31 cellular contexts compared by ENCODE assay signal in genomic region chr12:127538325-127538724, GRCh38.
"Had no signal": no experiment of that assay in that cellular context is flagged by ENCODE, and none has a peak within 500 bp of the region (broad histone marks: within the 10 kb centered on the region; RNA-seq: fewer than 3 reads in every experiment).

No MANE protein-coding gene starts in this region.

- H2AFZ ChIP-seq: PC-9 had no signal

- H3K4me2 ChIP-seq: KMS-11, PC-9 had no signal

- H3K4me3 Mint-ChIP-seq: activated CD4-positive, alpha-beta T cell treated with anti-CD3 and anti-CD28 coated beads, Interleukin-2, amount 10 ng/mL, durations not matched to agents 24 days and 14 days; activated CD8-positive, alpha-beta T cell treated with anti-CD3 and anti-CD28 coated beads, Interleukin-2, amount 10 ng/mL, durations not matched to agents 7 days and 5 days; activated naive CD4-positive, alpha-beta T cell treated with anti-CD3 and anti-CD28 coated beads, Interleukin-2, amount 50 U/mL, for 24 hours; activated naive CD8-positive, alpha-beta T cell treated with anti-CD3 and anti-CD28 coated beads, Interleukin-2, amount 10 ng/mL, durations not matched to agents 7 days and 5 days; activated T-cell treated with anti-CD3 and anti-CD28 coated beads, Interleukin-2, amount 50 U/mL, for 24 hours had no signal

- H3K27me3 ChIP-seq: body of pancreas, breast epithelium had no signal

- H3K27me3 Mint-ChIP-seq: activated naive CD4-positive, alpha-beta T cell treated with anti-CD3 and anti-CD28 coated beads, Interleukin-2, amount 50 U/mL, for 24 hours; activated naive CD8-positive, alpha-beta T cell treated with anti-CD3 and anti-CD28 coated beads, Interleukin-2, amount 10 ng/mL, durations not matched to agents 7 days and 5 days; activated T-cell treated with anti-CD3 and anti-CD28 coated beads, Interleukin-2, amount 50 U/mL, for 24 hours had no signal

- DNase-seq: activated CD4-positive, alpha-beta T cell treated with anti-CD3 and anti-CD28 coated beads, Interleukin-2, amount 10 ng/mL, durations not matched to agents 24 days and 14 days; activated CD4-positive, alpha-beta T cell treated with anti-CD3 and anti-CD28 coated beads, Interleukin-2, amount 50 U/mL, for 4 hours; activated CD4-positive, CD25-positive, alpha-beta regulatory T cell; activated CD8-positive, alpha-beta T cell treated with anti-CD3 and anti-CD28 coated beads, Interleukin-2, amount 10 ng/mL, durations not matched to agents 7 days and 5 days; activated gamma-delta T cell; activated naive CD4-positive, alpha-beta T cell treated with Interleukin-2 at 50 U/mL for 16 hours; activated naive CD8-positive, alpha-beta T cell treated with anti-CD3 and anti-CD28 coated beads, Interleukin-2, amount 10 ng/mL, durations not matched to agents 7 days and 5 days; activated T-cell treated with anti-CD3 and anti-CD28 coated beads, Interleukin-2, amount 50 U/mL, for 24 hours; body of pancreas; MM.1S; MV-4-11; NCI-H1092; NCI-H187 treated with DMSO at 0.1 percent for 48 hours; NCI-H2081; NCI-H226; NCI-H524 treated with DMSO at 0.1 percent for 48 hours; NCI-H748 treated with DMSO at 0.1 percent for 48 hours; NK-92 treated with Interleukin-12 subunit alpha and Interleukin-12 subunit beta, amount 100 ng/mL, for 24 hours; PC-9; SIG-M5; SW 1271; T-helper 1 cell; T-helper 2 cell; T-helper 9 cell had no signal

- H3K4me1 ChIP-seq: body of pancreas, breast epithelium had no signal

- H3K9me3 Mint-ChIP-seq: activated naive CD8-positive, alpha-beta T cell treated with anti-CD3 and anti-CD28 coated beads, Interleukin-2, amount 10 ng/mL, durations not matched to agents 7 days and 5 days had no signal

- H3K36me3 ChIP-seq: breast epithelium had no signal

- H3K9me3 ChIP-seq: body of pancreas, breast epithelium had no signal

- ATAC-seq: activated CD8-positive, alpha-beta T cell treated with anti-CD3 and anti-CD28 coated beads, Interleukin-2, amount 10 ng/mL, durations not matched to agents 7 days and 5 days; body of pancreas; Right ventricle myocardium inferior had no signal

- H3K4me1 Mint-ChIP-seq: activated CD4-positive, alpha-beta T cell treated with anti-CD3 and anti-CD28 coated beads, Interleukin-2, amount 10 ng/mL, durations not matched to agents 24 days and 14 days; activated naive CD4-positive, alpha-beta T cell treated with anti-CD3 and anti-CD28 coated beads, Interleukin-2, amount 50 U/mL, for 24 hours; activated naive CD8-positive, alpha-beta T cell treated with anti-CD3 and anti-CD28 coated beads, Interleukin-2, amount 10 ng/mL, durations not matched to agents 7 days and 5 days had no signal

- H3K36me3 Mint-ChIP-seq: activated naive CD4-positive, alpha-beta T cell treated with anti-CD3 and anti-CD28 coated beads, Interleukin-2, amount 50 U/mL, for 24 hours; activated naive CD8-positive, alpha-beta T cell treated with anti-CD3 and anti-CD28 coated beads, Interleukin-2, amount 10 ng/mL, durations not matched to agents 7 days and 5 days had no signal

- H3K27ac ChIP-seq: body of pancreas, breast epithelium, KMS-11, PC-9, RWPE1, VCaP had no signal

- H3K27ac Mint-ChIP-seq: activated CD4-positive, alpha-beta T cell treated with anti-CD3 and anti-CD28 coated beads, Interleukin-2, amount 10 ng/mL, durations not matched to agents 24 days and 14 days; activated CD8-positive, alpha-beta T cell treated with anti-CD3 and anti-CD28 coated beads, Interleukin-2, amount 10 ng/mL, durations not matched to agents 7 days and 5 days; activated naive CD4-positive, alpha-beta T cell treated with anti-CD3 and anti-CD28 coated beads, Interleukin-2, amount 50 U/mL, for 24 hours; activated naive CD8-positive, alpha-beta T cell treated with anti-CD3 and anti-CD28 coated beads, Interleukin-2, amount 10 ng/mL, durations not matched to agents 7 days and 5 days; activated T-cell treated with anti-CD3 and anti-CD28 coated beads, Interleukin-2, amount 50 U/mL, for 24 hours; activated T-helper 2 cell treated with anti-CD3 and anti-CD28 coated beads, Interferon-gamma antibody, Interleukin-2, Interleukin-4, amounts not matched to agents 10 μg/mL and 5 μg/mL and 100 μg/mL, durations not matched to agents 14 hours and 24 hours and 36 hours had no signal

- H3K9ac ChIP-seq: KMS-11 had no signal

- H3K4me3 ChIP-seq: body of pancreas, breast epithelium, PC-9 had no signal
